10 cellular contexts compared by ENCODE assay signal in the genomic region with DNA sequence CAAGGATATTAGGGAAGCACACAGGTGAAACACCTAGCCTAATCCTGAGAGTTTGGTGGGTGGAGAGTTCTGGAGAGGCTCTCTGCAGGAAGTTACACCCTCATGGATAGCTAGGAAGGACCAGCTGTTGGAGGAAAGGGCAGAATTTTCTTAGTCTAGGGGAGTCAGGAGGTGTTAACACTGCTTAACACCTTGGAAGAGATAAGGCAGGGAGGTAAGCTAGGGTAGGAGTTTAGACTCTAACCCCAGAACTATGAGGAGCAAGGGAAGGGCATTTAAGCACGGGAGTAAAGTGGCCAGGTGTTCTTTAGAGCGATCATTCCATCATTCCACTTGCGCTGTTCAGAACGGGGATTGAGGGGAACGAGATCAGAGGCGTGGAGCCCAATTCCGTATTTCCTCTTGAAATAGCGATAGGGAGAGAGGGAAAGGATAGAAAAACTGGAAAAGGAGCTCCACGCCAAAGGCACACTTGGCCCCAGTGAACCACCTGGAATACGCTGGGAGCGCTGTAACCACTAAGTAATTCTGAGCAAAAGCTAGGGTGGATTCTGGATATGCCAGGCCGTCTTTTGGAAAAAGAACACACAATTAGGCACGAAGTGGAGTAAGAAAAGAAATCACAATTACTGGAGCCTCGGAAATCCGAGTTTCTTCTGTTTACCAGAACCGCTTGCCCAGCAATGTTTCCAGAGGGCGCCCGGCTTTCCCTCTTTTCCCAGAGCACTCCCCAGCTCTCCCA. TPM values are rescaled to one million over a fixed set of nuclear protein-coding genes. Genes with fewer than 3 reads are reported as not detected.
DNase-seq lines count a peak whose midpoint lies in the region; ATAC-seq lines count a peak whose summit lies in the region.
"Had no signal": no experiment of that assay in that cellular context is flagged by ENCODE, and none has a peak within 500 bp of the region (broad histone marks: within the 10 kb centered on the region; RNA-seq: fewer than 3 reads in every experiment).

No MANE protein-coding gene starts in this region.

- H3K36me3 ChIP-seq in stomach smooth muscle (ENCODE audit: control insufficient read depth in 2 of 2, insufficient read depth in 2 of 2, low read length in 2 of 2) = no peaks in the 10 kb centered on the region

- peaks cover 12% of the 10 kb centered on the region for H3K4me1 Mint-ChIP-seq in T-helper 1 cell treated with Interleukin-12 subunit alpha and Interleukin-12 subunit beta and Interleukin-4 antibody, amounts not matched to agents 30 μg/mL and 1 μg/mL, for 36 hours (ENCODE audit: low read depth)
- peaks cover 18% of the 10 kb centered on the region for H3K4me1 Mint-ChIP-seq in activated T-helper 17 cell treated with anti-CD3 and anti-CD28 coated beads, Interleukin-2, amount 50 U/mL, for 72 hours
- peaks cover 36 to 46% of the 10 kb centered on the region in 2 donors for H3K4me1 Mint-ChIP-seq in immature natural killer cell

- no peak overlapping the region for H3K27ac ChIP-seq in stomach smooth muscle (ENCODE audit: low read length)
- H3K27ac ChIP-seq: foreskin keratinocyte had no signal

- peak overlapping the region; percentile 88 for H3K4me3 Mint-ChIP-seq in T-helper 1 cell treated with Interleukin-12 subunit alpha and Interleukin-12 subunit beta and Interleukin-4 antibody, amounts not matched to agents 30 μg/mL and 1 μg/mL, for 36 hours
- peak overlapping the region; percentile 80 for H3K4me3 Mint-ChIP-seq in activated T-helper 17 cell treated with anti-CD3 and anti-CD28 coated beads, Interleukin-2, amount 50 U/mL, for 72 hours
- peak overlapping the region; percentile 72 to 89 (median 86) for H3K4me3 Mint-ChIP-seq in immature natural killer cell

- peaks cover 62% of the 10 kb centered on the region for H3K27me3 Mint-ChIP-seq in T-helper 1 cell treated with Interleukin-12 subunit alpha and Interleukin-12 subunit beta and Interleukin-4 antibody, amounts not matched to agents 30 μg/mL and 1 μg/mL, for 36 hours (ENCODE audit: low read depth)
- peaks cover 25% of the 10 kb centered on the region for H3K27me3 Mint-ChIP-seq in activated T-helper 17 cell treated with anti-CD3 and anti-CD28 coated beads, Interleukin-2, amount 50 U/mL, for 72 hours
- H3K27me3 Mint-ChIP-seq in immature natural killer cell (ENCODE audit: low read depth in 3 of 3) = peaks cover 2 to 15% (median 11%) of the 10 kb centered on the region in 3 donors

- DNase-seq in T-helper 1 cell (no peak), immature natural killer cell (no peak), SIG-M5 (lab: John Stamatoyannopoulos, UW) (no peak), iPS-NIHi7 (ENCODE audit: extremely low spot score) (no peak)
- no peak for DNase-seq in stimulated activated naive CD4-positive, alpha-beta T cell treated with Interleukin-2 at 50 U/mL for 16 hours (lab: John Stamatoyannopoulos, UW)
- DNase-seq: DMS153 had no signal

- H3K9me3 ChIP-seq in stomach smooth muscle (ENCODE audit: control insufficient read depth in 2 of 2, low read length in 2 of 2) = no peaks in the 10 kb centered on the region

- peaks cover 21% of the 10 kb centered on the region for H3K4me1 ChIP-seq in stomach smooth muscle (ENCODE audit: control insufficient read depth, insufficient read depth, low read length)
- H3K4me1 ChIP-seq: foreskin keratinocyte had no signal

- no peak overlapping the region for H3K27ac Mint-ChIP-seq in T-helper 1 cell treated with Interleukin-12 subunit alpha and Interleukin-12 subunit beta and Interleukin-4 antibody, amounts not matched to agents 30 μg/mL and 1 μg/mL, for 36 hours
- peak overlapping the region; percentile 85 for H3K27ac Mint-ChIP-seq in activated T-helper 17 cell treated with anti-CD3 and anti-CD28 coated beads, Interleukin-2, amount 50 U/mL, for 72 hours
- peak overlapping the region in 1 of 6 donors; percentile 42 for H3K27ac Mint-ChIP-seq in immature natural killer cell

- H3K27me3 ChIP-seq in stomach smooth muscle (ENCODE audit: control insufficient read depth in 1 of 2, insufficient read depth in 2 of 2, low read length in 2 of 2) = peaks cover 0 to 5% of the 10 kb centered on the region in 2 donors

- H3K36me3 Mint-ChIP-seq in T-helper 1 cell treated with Interleukin-12 subunit alpha and Interleukin-12 subunit beta and Interleukin-4 antibody, amounts not matched to agents 30 μg/mL and 1 μg/mL, for 36 hours (ENCODE audit: low read depth) = peaks cover 2% of the 10 kb centered on the region
- peaks cover 16% of the 10 kb centered on the region for H3K36me3 Mint-ChIP-seq in activated T-helper 17 cell treated with anti-CD3 and anti-CD28 coated beads, Interleukin-2, amount 50 U/mL, for 72 hours (ENCODE audit: low read depth)
- H3K36me3 Mint-ChIP-seq in immature natural killer cell = no peaks in the 10 kb centered on the region

- H3K9ac ChIP-seq in stomach smooth muscle (ENCODE audit: low read length in 2 of 2) = no peak overlapping the region

- H3K9me3 Mint-ChIP-seq in T-helper 1 cell treated with Interleukin-12 subunit alpha and Interleukin-12 subunit beta and Interleukin-4 antibody, amounts not matched to agents 30 μg/mL and 1 μg/mL, for 36 hours = no peaks in the 10 kb centered on the region
- no peaks in the 10 kb centered on the region for H3K9me3 Mint-ChIP-seq in activated T-helper 17 cell treated with anti-CD3 and anti-CD28 coated beads, Interleukin-2, amount 50 U/mL, for 72 hours
- H3K9me3 Mint-ChIP-seq in immature natural killer cell = no peaks in the 10 kb centered on the region

- peak overlapping the region; percentile 66 to 90 for H3K4me3 ChIP-seq in stomach smooth muscle (ENCODE audit: low read length in 2 of 2)

- ATAC-seq in activated T-helper 17 cell treated with anti-CD3 and anti-CD28 coated beads, Interleukin-2, amount 50 U/mL, for 72 hours (replicated peaks) = no peak

RNA-seq across cellular contexts. Expression of a gene that starts 1.5 kb away (rescaled TPM):
- total RNA-seq in activated T-helper 17 cell treated with anti-CD3 and anti-CD28 coated beads, Interleukin-2, amount 50 U/mL, for 72 hours = 10 to 100 TPM in 1 of 2 donors, 1 to 10 TPM in 1; 5.1 to 10.1 TPM
- polyA plus RNA-seq in immature natural killer cell = 10 to 100 TPM in 1 of 3 donors, 1 to 10 TPM in 2; 3.6 to 10.8 (median 9.1) TPM
